Comparison of ENCODE assay signal across 10 cellular contexts in genomic region chr7:130888017-130888371, GRCh38.
A peak's percentile ranks its signal among the peaks of the same experiment; 100 is the strongest.
DNase-seq lines count a peak whose midpoint lies in the region; FAIRE-seq and TF ChIP-seq lines count a peak whose summit lies in the region.
"Had no signal": no experiment of that assay in that cellular context is flagged by ENCODE, and none has a peak within 500 bp of the region (broad histone marks: within the 10 kb centered on the region; RNA-seq: fewer than 3 reads in every experiment).

No MANE protein-coding gene starts in this region.

- H2BK5ac ChIP-seq in trophoblast cell (ENCODE audit: low read depth, low read length, poor library complexity): peak overlapping the region; percentile 65

- DNase-seq in Daoy (ENCODE audit: low read depth) (peak; percentile 80), RWPE1 (ENCODE audit: low spot score) (no peak), dorsolateral prefrontal cortex (no peak), trophoblast cell (peak in 1 of 2 donors; percentile 31), superior temporal gyrus (ENCODE audit: extremely low spot score) (no peak), NCI-H1417 (lab: John Stamatoyannopoulos, UW) (no peak), H54 (ENCODE audit: insufficient read length, low spot score) (no peak)
- DNase-seq in stimulated activated naive CD4-positive, alpha-beta T cell treated with Interleukin-2 at 50 U/mL for 16 hours (lab: John Stamatoyannopoulos, UW): no peak
- DNase-seq: effector CD8-positive, alpha-beta T cell; NCI-H446 had no signal

- no peak for TF ChIP-seq POLR2A in H54 (IDR thresholded peaks at IDR 0.05; ENCODE audit: low read depth, low read length)

- H3K9ac ChIP-seq in trophoblast cell (ENCODE audit: low read length): no peak overlapping the region

- no peaks in the 10 kb centered on the region for H3K36me3 ChIP-seq in trophoblast cell (ENCODE audit: control insufficient read depth in 1 of 2, insufficient read depth in 2 of 2, low read length in 2 of 2)

- H3K27ac ChIP-seq in RWPE1: peak overlapping the region; percentile 98
- peak overlapping the region in 42 of 59 donors; percentile 5 to 93 (median 54) for H3K27ac ChIP-seq in dorsolateral prefrontal cortex
- H3K27ac ChIP-seq in trophoblast cell (ENCODE audit: low read depth, low read length): peak overlapping the region; percentile 85

- H2AK5ac ChIP-seq in trophoblast cell (ENCODE audit: low read length): peak overlapping the region; percentile 25

- H2BK12ac ChIP-seq in trophoblast cell (ENCODE audit: low read length): peak overlapping the region; percentile 23

- H3K79me2 ChIP-seq in trophoblast cell (ENCODE audit: control insufficient read depth, insufficient read depth, low read length, poor library complexity): no peaks in the 10 kb centered on the region

- intact Hi-C loops in dorsolateral prefrontal cortex (cut with DNase I): no loop called here

- peak overlapping the region; percentile 88 for H2BK120ac ChIP-seq in trophoblast cell (ENCODE audit: insufficient read depth, low read length, poor library complexity)

- TF ChIP-seq CTCF in RWPE1 (conservative IDR thresholded peaks at IDR 0.05; ENCODE audit: low read depth): no peak
- TF ChIP-seq CTCF in dorsolateral prefrontal cortex (IDR thresholded peaks at IDR 0.05 in 54 of 56, conservative IDR thresholded peaks at IDR 0.05 in 2 of 56; ENCODE audit: low read depth in 1 of 56, partially characterized antibody in 56 of 56): no peak

- H3K27me3 ChIP-seq in dorsolateral prefrontal cortex (no peaks in the 10 kb centered on the region), trophoblast cell (ENCODE audit: insufficient read depth, low read length) (no peaks in the 10 kb centered on the region)

- no peak overlapping the region for H3K23ac ChIP-seq in trophoblast cell (ENCODE audit: low read length)

- peak overlapping the region; percentile 27 for H4K8ac ChIP-seq in trophoblast cell (ENCODE audit: low read depth, low read length)

- no peak overlapping the region for H3K4me2 ChIP-seq in trophoblast cell (ENCODE audit: low read length)

- POLR2A ChIA-PET in RWPE1 (lab: Yijun Ruan, JAX; ENCODE audit: low non-redundant PET): no interaction called here

- H3K9me3 ChIP-seq in trophoblast cell (ENCODE audit: insufficient read depth, low read depth, low read length): no peaks in the 10 kb centered on the region

- peaks cover 21% of the 10 kb centered on the region for H3K79me1 ChIP-seq in trophoblast cell (ENCODE audit: low read length)

- peaks cover 29 to 31% of the 10 kb centered on the region in 2 experiments for H3K4me1 ChIP-seq in trophoblast cell (ENCODE audit: control insufficient read depth in 1 of 2, insufficient read depth in 2 of 2, low read length in 2 of 2)

- CTCF ChIA-PET in RWPE1 (lab: Yijun Ruan, JAX): interaction anchor here (1.2 kb wide), 1 partner anchor 9 kb away, joined by 4 read pairs; no protein-coding TSS in a partner anchor

- no peak overlapping the region for H2AFZ ChIP-seq in trophoblast cell (ENCODE audit: insufficient read depth, low read length, poor library complexity)

- no peak for FAIRE-seq in H54 (lab: Jason Lieb, UNC)

- H3K4me3 ChIP-seq in dorsolateral prefrontal cortex (no peak overlapping the region), trophoblast cell (ENCODE audit: low read depth, low read length) (no peak overlapping the region)

- peak overlapping the region; percentile 12 for H3K18ac ChIP-seq in trophoblast cell (ENCODE audit: low read length)

- 100% methylated on average over 2 of the region's 11 CpGs for WGBS in trophoblast cell (ENCODE audit: extremely low coverage, insufficient coverage, insufficient read length)

- peak overlapping the region; percentile 60 for H4K91ac ChIP-seq in trophoblast cell (ENCODE audit: low read depth, low read length)

- H3K4ac ChIP-seq in trophoblast cell (ENCODE audit: low read depth, low read length): peak overlapping the region; percentile 12

- H3K14ac ChIP-seq in trophoblast cell (ENCODE audit: low read length): peak overlapping the region; percentile 5

- H4K12ac ChIP-seq in trophoblast cell (ENCODE audit: low read depth, low read length): no peak overlapping the region
